11 cellular contexts compared by ENCODE assay signal in the genomic region with DNA sequence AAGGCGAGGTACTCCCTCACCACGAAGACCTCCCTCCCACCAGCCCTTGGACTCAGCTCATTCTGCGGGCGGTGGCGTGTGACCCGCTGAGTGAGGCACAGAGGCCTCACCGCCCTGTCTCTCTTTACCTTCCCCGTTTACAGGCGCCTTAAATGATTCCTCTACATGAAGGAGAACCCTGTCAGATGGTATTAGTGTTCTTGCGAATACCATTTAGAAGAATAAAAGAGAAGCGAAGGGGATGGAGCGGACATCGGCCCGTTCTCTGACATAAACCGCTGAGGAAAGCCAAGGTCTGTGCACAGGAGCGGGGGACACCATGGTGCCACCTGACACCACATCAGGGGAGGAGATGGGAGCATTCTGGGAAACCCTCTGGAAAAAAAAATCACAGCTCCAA.
A peak's percentile ranks its signal among the peaks of the same experiment; 100 is the strongest.
DNase-seq lines count a peak whose midpoint lies in the region; TF ChIP-seq lines count a peak whose summit lies in the region.
"Had no signal": no experiment of that assay in that cellular context is flagged by ENCODE, and none has a peak within 500 bp of the region (broad histone marks: within the 10 kb centered on the region; RNA-seq: fewer than 3 reads in every experiment).

No MANE protein-coding gene starts in this region.

- no peak for DNase-seq in activated naive CD4-positive, alpha-beta T cell treated with Interleukin-2 at 50 U/mL for 16 hours
- DNase-seq in nephron progenitor cell (no peak), thyroid gland (no peak), NCI-H2196 (lab: John Stamatoyannopoulos, UW; ENCODE audit: unreplicated experiment) (no peak), KBM-7 (no peak)
- DNase-seq in NK-92 treated with Interleukin-12 subunit alpha and Interleukin-12 subunit beta, amount 100 ng/mL, for 24 hours (lab: John Stamatoyannopoulos, UW): no peak
- DNase-seq: activated CD4-positive, CD25-positive, alpha-beta regulatory T cell treated with anti-CD3 and anti-CD28 coated beads, Interleukin-2, amount 50 U/mL, for 72 hours; EL; NCI-H1092 treated with DMSO at 0.1 percent for 48 hours had no signal

- no peak overlapping the region for H3K4me3 ChIP-seq in thyroid gland (replicated peaks in 1 of 3)

- TF ChIP-seq POLR2A in thyroid gland (IDR thresholded peaks at IDR 0.05): no peak

- H3K4me3 Mint-ChIP-seq in activated naive CD4-positive, alpha-beta T cell treated with anti-CD3 and anti-CD28 coated beads, Interleukin-2, amount 50 U/mL, for 24 hours: no peak overlapping the region
- peak overlapping the region; percentile 61 for H3K4me3 Mint-ChIP-seq in nephron progenitor cell

- H3K4me1 ChIP-seq in thyroid gland: peaks cover 31 to 47% of the 10 kb centered on the region in 2 donors

- peak overlapping the region; percentile 83 for H3K27ac Mint-ChIP-seq in activated naive CD4-positive, alpha-beta T cell treated with anti-CD3 and anti-CD28 coated beads, Interleukin-2, amount 50 U/mL, for 24 hours
- peak overlapping the region; percentile 96 for H3K27ac Mint-ChIP-seq in nephron progenitor cell

- no peaks in the 10 kb centered on the region for H3K27me3 ChIP-seq in thyroid gland

- H3K27me3 Mint-ChIP-seq in activated naive CD4-positive, alpha-beta T cell treated with anti-CD3 and anti-CD28 coated beads, Interleukin-2, amount 50 U/mL, for 24 hours: no peaks in the 10 kb centered on the region
- no peaks in the 10 kb centered on the region for H3K27me3 Mint-ChIP-seq in nephron progenitor cell (ENCODE audit: low read depth, poor library complexity)

- peaks cover 1% of the 10 kb centered on the region for H3K36me3 Mint-ChIP-seq in activated naive CD4-positive, alpha-beta T cell treated with anti-CD3 and anti-CD28 coated beads, Interleukin-2, amount 50 U/mL, for 24 hours
- H3K36me3 Mint-ChIP-seq in nephron progenitor cell (ENCODE audit: low read depth): peaks cover 13% of the 10 kb centered on the region

- H3K9me3 ChIP-seq in thyroid gland: no peaks in the 10 kb centered on the region

- peaks cover 89% of the 10 kb centered on the region for H3K4me1 Mint-ChIP-seq in activated naive CD4-positive, alpha-beta T cell treated with anti-CD3 and anti-CD28 coated beads, Interleukin-2, amount 50 U/mL, for 24 hours
- H3K4me1 Mint-ChIP-seq in nephron progenitor cell: peaks cover 81% of the 10 kb centered on the region

- TF ChIP-seq CTCF in nephron progenitor cell (IDR thresholded peaks at IDR 0.05) (no peak), thyroid gland (IDR thresholded peaks at IDR 0.05) (no peak)

- H3K36me3 ChIP-seq in thyroid gland: no peaks in the 10 kb centered on the region

- no peaks in the 10 kb centered on the region for H3K9me3 Mint-ChIP-seq in activated naive CD4-positive, alpha-beta T cell treated with anti-CD3 and anti-CD28 coated beads, Interleukin-2, amount 50 U/mL, for 24 hours
- peaks cover 23% of the 10 kb centered on the region for H3K9me3 Mint-ChIP-seq in nephron progenitor cell

- WGBS in thyroid gland, 2 donors: 77 to 86% methylated on average over 16 of the region's 16 CpGs

- in situ Hi-C loops in KBM-7 (cut with MboI; ENCODE audit: low pct_unique_long_range_greater_than_20kb, low sequenced_read_pairs): no loop called here

- intact Hi-C loops in thyroid gland (cut with DNase I): no loop called here

- H3K27ac ChIP-seq in cingulate gyrus (ENCODE audit: low read depth, low read length) (peak overlapping the region; percentile 91), thyroid gland (peak overlapping the region in 2 of 3 donors; percentile 52 to 56)
